1 cellular context compared by ENCODE assay signal in the genomic region with DNA sequence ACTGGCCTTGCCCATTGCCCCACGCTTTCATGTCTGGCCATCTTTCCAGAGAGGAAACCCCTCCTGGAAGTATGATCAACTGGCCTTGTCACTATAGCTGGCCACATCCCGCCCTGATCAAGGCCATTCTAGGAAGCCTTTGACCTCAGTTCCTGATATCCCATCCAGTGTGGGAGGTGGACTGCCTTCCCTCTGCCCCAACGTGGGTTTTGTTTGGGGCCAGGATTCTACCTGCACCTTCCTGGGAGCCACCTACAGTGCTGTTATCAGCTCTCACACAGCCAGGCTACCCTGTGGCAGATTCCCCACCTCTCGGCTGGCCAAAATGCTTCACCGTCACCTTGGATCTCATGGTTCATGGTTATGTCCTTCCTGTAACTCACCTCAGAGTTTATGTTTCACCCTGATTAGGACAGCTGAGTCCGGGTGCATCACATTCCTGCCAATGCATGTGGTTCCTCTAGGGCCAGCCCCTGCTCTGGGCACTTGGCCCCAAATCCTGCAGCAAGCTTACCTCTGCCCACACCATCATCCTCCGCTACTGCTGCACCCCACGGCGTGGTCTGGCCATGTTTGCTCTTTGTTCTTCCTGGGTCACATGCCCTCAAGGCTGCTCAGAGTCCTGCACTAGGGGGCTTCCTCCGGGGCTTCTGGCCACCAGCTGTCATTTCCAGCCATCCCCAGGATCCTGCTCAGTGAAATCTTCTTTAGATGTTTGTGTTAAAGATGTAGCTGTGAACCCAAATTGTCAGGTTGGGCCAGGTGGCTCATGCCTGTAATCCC.
TF ChIP-seq lines count a peak whose summit lies in the region.

No MANE protein-coding gene starts in this region.

TF ChIP-seq in H1, 55 proteins besides CTCF, POLR2A, EP300 and RAD21:
- TF ChIP-seq RBBP5 (IDR thresholded peaks at IDR 0.05; ENCODE audit: borderline replicate concordance, low read depth, low read length) (no peak), CBX5 (IDR thresholded peaks at IDR 0.05; ENCODE audit: low read depth, low read length) (no peak), JUND (IDR thresholded peaks at IDR 0.05; ENCODE audit: low read length) (no peak), CHD1 (IDR thresholded peaks at IDR 0.05; ENCODE audit: low read depth, low read length) (no peak)
TF ChIP-seq in H1: peak in this region for 0.
